ENCODE assay signal across 16 cellular contexts in genomic region chr7:50608196-50608906, GRCh38. TPM values are rescaled to one million over a fixed set of nuclear protein-coding genes. Genes with fewer than 3 reads are reported as not detected.
DNase-seq lines count a peak whose midpoint lies in the region; FAIRE-seq and TF ChIP-seq lines count a peak whose summit lies in the region.
"Had no signal": no experiment of that assay in that cellular context is flagged by ENCODE, and none has a peak within 500 bp of the region (broad histone marks: within the 10 kb centered on the region; RNA-seq: fewer than 3 reads in every experiment).

No MANE protein-coding gene starts in this region.

- no peak overlapping the region for H3K4me3 ChIP-seq in left ventricle myocardium inferior
- no peak overlapping the region for H3K4me3 ChIP-seq in astrocyte (ENCODE audit: insufficient read depth, low read depth, low read length)
- H3K4me3 ChIP-seq in small intestine (ENCODE audit: low read depth in 1 of 2, low read length in 2 of 2): no peak overlapping the region
- H3K4me3 ChIP-seq: coronary artery, vagina had no signal

- no peaks in the 10 kb centered on the region for H3K9me3 Mint-ChIP-seq in astrocyte (ENCODE audit: unreplicated experiment)
- H3K9me3 Mint-ChIP-seq in type B pancreatic cell: no peaks in the 10 kb centered on the region

- H3K4me3 Mint-ChIP-seq in astrocyte (ENCODE audit: unreplicated experiment) (no peak overlapping the region), type B pancreatic cell (no peak overlapping the region)

- peak; percentile 12 for DNase-seq in cardiac septum (ENCODE audit: low spot score)
- DNase-seq in left ventricle myocardium inferior: no peak
- no peak for DNase-seq in astrocyte (ENCODE audit: low read depth)
- DNase-seq in small intestine: peak; percentile 53
- DNase-seq in type B pancreatic cell (ENCODE audit: extremely low spot score, unreplicated experiment): no peak
- no peak for DNase-seq in NCI-H1694 (lab: John Stamatoyannopoulos, UW)
- DNase-seq in MV-4-11 (lab: John Stamatoyannopoulos, UW): no peak
- DNase-seq: AML-193, amniotic stem cell, DMS53 had no signal

- H3K4me1 Mint-ChIP-seq in astrocyte (ENCODE audit: low read depth, unreplicated experiment): peaks cover 10% of the 10 kb centered on the region
- no peaks in the 10 kb centered on the region for H3K4me1 Mint-ChIP-seq in type B pancreatic cell (ENCODE audit: unreplicated experiment)

- peaks cover 6% of the 10 kb centered on the region for H3K4me1 ChIP-seq in left ventricle myocardium inferior
- peaks cover 13% of the 10 kb centered on the region for H3K4me1 ChIP-seq in astrocyte (ENCODE audit: insufficient read depth, low read length)
- no peaks in the 10 kb centered on the region for H3K4me1 ChIP-seq in small intestine (ENCODE audit: control insufficient read depth in 2 of 2, insufficient read depth in 1 of 2, low read depth in 1 of 2, low read length in 1 of 2)
- H3K4me1 ChIP-seq: vagina had no signal

- FAIRE-seq in astrocyte (lab: Jason Lieb, UNC): no peak
- FAIRE-seq in small intestine (lab: Jason Lieb, UNC): no peak
- FAIRE-seq: H1, HTR-8/SVneo had no signal

- peaks cover 41% of the 10 kb centered on the region for H4K20me1 ChIP-seq in astrocyte (ENCODE audit: insufficient read depth, low read length)

- H3K27me3 ChIP-seq in left ventricle myocardium inferior (ENCODE audit: low read depth) (no peaks in the 10 kb centered on the region), astrocyte (ENCODE audit: insufficient read depth, low read length) (no peaks in the 10 kb centered on the region), small intestine (ENCODE audit: control insufficient read depth in 2 of 2, insufficient read depth in 2 of 2, low read length in 2 of 2) (no peaks in the 10 kb centered on the region)
- H3K27me3 ChIP-seq: vagina had no signal

- no peaks in the 10 kb centered on the region for H3K27me3 Mint-ChIP-seq in astrocyte (ENCODE audit: low read depth, unreplicated experiment)
- no peaks in the 10 kb centered on the region for H3K27me3 Mint-ChIP-seq in type B pancreatic cell

- 67 to 74% (median 72%) methylated on average over 9 of the region's 9 CpGs for WGBS in small intestine, 3 donors

- no peak overlapping the region for H2AFZ ChIP-seq in astrocyte (ENCODE audit: low read depth, low read length)

- no peak overlapping the region for H3K4me2 ChIP-seq in astrocyte (ENCODE audit: low read length)

- H3K79me2 ChIP-seq in astrocyte (ENCODE audit: insufficient read depth, low read length): peaks cover 3% of the 10 kb centered on the region

- H3K36me3 Mint-ChIP-seq in astrocyte (ENCODE audit: low read depth, unreplicated experiment) (peaks cover 37% of the 10 kb centered on the region), type B pancreatic cell (peaks cover 12% of the 10 kb centered on the region)

- H3K36me3 ChIP-seq in left ventricle myocardium inferior (peaks cover 87% of the 10 kb centered on the region), KOPT-K1 (ENCODE audit: insufficient read depth, low read length) (no peaks in the 10 kb centered on the region), astrocyte (ENCODE audit: insufficient read depth, low read length) (peaks cover 48% of the 10 kb centered on the region), small intestine (ENCODE audit: control insufficient read depth in 2 of 2, insufficient read depth in 2 of 2, low read length in 2 of 2) (peaks cover 7 to 17% of the 10 kb centered on the region in 2 donors)

- H3K9ac ChIP-seq in astrocyte (ENCODE audit: low read length): no peak overlapping the region

- H3K27ac Mint-ChIP-seq in astrocyte (ENCODE audit: unreplicated experiment) (peak overlapping the region; percentile 17), type B pancreatic cell (no peak overlapping the region)

- H3K27ac ChIP-seq in left ventricle myocardium inferior (replicated peaks) (no peak overlapping the region), KOPT-K1 (ENCODE audit: low read depth, low read length, poor library complexity, severe bottlenecking) (peak overlapping the region; percentile 49), astrocyte (ENCODE audit: low read depth, low read length) (no peak overlapping the region), small intestine (ENCODE audit: low read depth in 1 of 2, low read length in 1 of 2) (no peak overlapping the region)
- H3K27ac ChIP-seq: coronary artery, epithelial cell of prostate, vagina had no signal

- H3K9me3 ChIP-seq in left ventricle myocardium inferior (replicated peaks) (no peaks in the 10 kb centered on the region), KOPT-K1 (ENCODE audit: insufficient read depth, low read length, poor library complexity, severe bottlenecking) (peaks cover 28% of the 10 kb centered on the region), astrocyte (ENCODE audit: insufficient read depth, low read depth, low read length) (no peaks in the 10 kb centered on the region), small intestine (ENCODE audit: control insufficient read depth, low read depth) (no peaks in the 10 kb centered on the region)
- H3K9me3 ChIP-seq: vagina had no signal

- TF ChIP-seq CTCF in left ventricle myocardium inferior (IDR thresholded peaks at IDR 0.05; ENCODE audit: borderline replicate concordance) (no peak), astrocyte (IDR thresholded peaks at IDR 0.05; ENCODE audit: insufficient read depth, low read depth, low read length) (no peak), type B pancreatic cell (conservative IDR thresholded peaks at IDR 0.05) (no peak)

- intact Hi-C loops in cardiac septum (cut with DNase I) (no loop called here), left ventricle myocardium inferior (cut with micrococcal nuclease) (no loop called here)

RNA-seq across cellular contexts. Expression of gene DDC, which starts 43.1 kb away (rescaled TPM):
- total RNA-seq in cardiac septum (not detected), left ventricle myocardium inferior (not detected), astrocyte (not detected in 2 replicates), type B pancreatic cell (ENCODE audit: low replicate concordance) (29.9 and 71.9 TPM in 2 replicates)
- polyA plus RNA-seq in small intestine: 100 to 1,000 TPM; 127 to 689 (median 418) TPM
- total RNA-seq: H1 had no signal

Comparison
In these comparisons a context has a peak if more than half of its experiments do, and no peak if none do; other contexts are left out.
1. DNase-seq: peak in cardiac septum (single experiment) and small intestine (single experiment); none in left ventricle myocardium inferior (single experiment), astrocyte (single experiment), type B pancreatic cell (single experiment), NCI-H1694 (single experiment) and MV-4-11 (single experiment).
2. RNA of gene DDC, which starts 43.1 kb away (total RNA-seq): 29.9 to 71.9 TPM in type B pancreatic cell; not detected in left ventricle myocardium inferior (single experiment), not detected in cardiac septum (single experiment) and not detected in astrocyte; every median in the first group is over 10 times any median in the second.